ENCODE assay signal across 1 cellular context in the genomic region with DNA sequence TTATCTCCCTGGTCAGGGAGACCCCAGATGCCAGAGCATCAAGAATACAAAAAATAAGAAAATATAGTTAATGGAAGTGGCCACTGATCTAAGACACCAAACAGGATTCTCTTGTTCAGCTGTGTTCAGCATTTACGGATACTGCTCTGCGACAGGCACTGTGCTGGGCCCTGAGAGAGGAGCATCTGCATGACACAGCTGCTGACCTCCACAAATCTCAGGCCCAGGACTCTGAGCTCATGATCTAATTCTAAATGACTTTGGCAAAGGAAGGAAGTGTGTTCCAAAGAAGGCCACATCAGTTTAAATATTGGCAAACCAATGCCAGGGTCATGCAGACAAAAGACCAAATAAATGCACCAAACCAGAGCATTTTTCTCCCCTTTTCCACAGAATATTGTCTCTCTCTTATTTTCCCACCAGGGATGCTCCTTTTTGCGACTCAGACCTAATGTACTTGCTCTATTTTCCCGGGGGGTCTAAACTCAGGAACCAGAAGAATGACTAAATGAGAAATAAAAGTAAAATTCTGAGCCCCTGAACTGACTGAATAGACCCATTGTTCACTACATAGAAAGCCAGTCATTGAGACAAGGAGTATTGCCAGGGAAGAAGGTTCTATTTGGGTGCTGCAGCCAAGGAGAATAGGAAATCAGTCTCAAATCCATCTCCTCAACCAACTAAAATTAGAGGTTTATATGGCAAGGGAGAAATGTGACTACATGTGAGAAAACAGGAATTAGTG.
TF ChIP-seq lines count a peak whose summit lies in the region.

No MANE protein-coding gene starts in this region.

TF ChIP-seq in IMR-90, 13 proteins besides CTCF, POLR2A, EP300 and RAD21:
- TF ChIP-seq RCOR1 (IDR thresholded peaks at IDR 0.05; ENCODE audit: insufficient replicate concordance, low read length), result no peak
